Comparison of ENCODE assay signal across 11 cellular contexts in the genomic region with DNA sequence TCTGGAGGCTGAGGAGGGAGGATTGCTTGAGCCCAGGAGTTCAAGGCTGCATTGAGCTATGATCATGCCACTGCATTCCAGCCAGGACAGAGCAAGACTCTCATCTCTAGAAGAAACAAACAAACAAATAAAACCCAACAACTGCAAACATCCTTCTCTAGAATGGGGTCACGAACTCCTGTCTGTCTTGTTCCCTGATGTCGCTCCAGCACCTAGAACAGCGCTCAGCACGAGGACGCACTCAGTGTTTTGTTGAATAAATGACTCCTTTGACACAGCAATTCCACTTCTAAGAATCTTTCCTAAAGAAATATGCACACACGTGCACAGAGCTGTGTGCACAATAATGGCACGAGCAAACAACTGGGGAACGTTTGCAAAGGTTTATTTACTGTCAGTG. TPM values are rescaled to one million over a fixed set of nuclear protein-coding genes. Genes with fewer than 3 reads are reported as not detected.
"Had no signal": no experiment of that assay in that cellular context is flagged by ENCODE, and none has a peak within 500 bp of the region (broad histone marks: within the 10 kb centered on the region; RNA-seq: fewer than 3 reads in every experiment).

No MANE protein-coding gene starts in this region.

RNA-seq across cellular contexts. Expression of gene SSX3, which starts 10.4 kb away (rescaled TPM):
- total RNA-seq: OCI-LY7, PC-3, PC-9, Peyer's patch, Right ventricle myocardium inferior, Right ventricle myocardium superior, RPMI7951, SJCRH30, SJSA1, SK-MEL-5, T-cell had no signal

RNA-seq across cellular contexts. Expression of gene SSX4, which starts 37.3 kb away (rescaled TPM):
- total RNA-seq: OCI-LY7, PC-3, PC-9, Peyer's patch, Right ventricle myocardium inferior, Right ventricle myocardium superior, SJCRH30, T-cell had no signal
